Comparison of ENCODE assay signal across 13 cellular contexts in genomic region chr2:6993230-6993640, GRCh38.
DNase-seq lines count a peak whose midpoint lies in the region; ATAC-seq and TF ChIP-seq lines count a peak whose summit lies in the region.
"Had no signal": no experiment of that assay in that cellular context is flagged by ENCODE, and none has a peak within 500 bp of the region (broad histone marks: within the 10 kb centered on the region; RNA-seq: fewer than 3 reads in every experiment).

No MANE protein-coding gene starts in this region.

- no peak for TF ChIP-seq CTCF in brain microvascular endothelial cell (IDR thresholded peaks at IDR 0.05; ENCODE audit: low read depth, low read length, missing control alignments)

- no peaks in the 10 kb centered on the region for H3K27me3 ChIP-seq in brain microvascular endothelial cell (replicated peaks)

- no peaks in the 10 kb centered on the region for H3K4me1 Mint-ChIP-seq in activated T-cell treated with anti-CD3 and anti-CD28 coated beads, Interleukin-2, amount 50 U/mL, for 72 hours (ENCODE audit: low read depth)

- DNase-seq in left lobe of liver (ENCODE audit: low spot score) = no peak
- DNase-seq in brain microvascular endothelial cell = no peak
- DNase-seq in activated T-cell treated with anti-CD3 and anti-CD28 coated beads, Interleukin-2, amount 50 U/mL, for 72 hours = no peak
- DNase-seq: activated CD4-positive, CD25-positive, alpha-beta regulatory T cell treated with anti-CD3 and anti-CD28 coated beads, Interleukin-2, amount 50 U/mL, for 72 hours; CD8-positive, alpha-beta memory T cell; Karpas-422; stimulated activated CD4-positive, alpha-beta T cell treated with anti-CD3 and anti-CD28 coated beads, Interleukin-2, amount 100 ng/mL, for 48 hours; stimulated activated naive CD8-positive, alpha-beta T cell treated with anti-CD3 and anti-CD28 coated beads, Interleukin-15, amount 100 ng/mL, for 72 hours had no signal

- H3K9me3 Mint-ChIP-seq in activated T-cell treated with anti-CD3 and anti-CD28 coated beads, Interleukin-2, amount 50 U/mL, for 72 hours = peaks cover 5 to 6% of the 10 kb centered on the region in 2 donors

- H3K27me3 Mint-ChIP-seq in activated T-cell treated with anti-CD3 and anti-CD28 coated beads, Interleukin-2, amount 50 U/mL, for 72 hours (ENCODE audit: low read depth) = no peaks in the 10 kb centered on the region
- H3K27me3 Mint-ChIP-seq: CD8-positive, alpha-beta memory T cell; stimulated activated naive CD8-positive, alpha-beta T cell treated with anti-CD3 and anti-CD28 coated beads, Interleukin-15, amount 100 ng/mL, for 72 hours had no signal

- no peaks in the 10 kb centered on the region for H3K36me3 ChIP-seq in brain microvascular endothelial cell (replicated peaks)

- peak overlapping the region; percentile 92 for H3K27ac ChIP-seq in cingulate gyrus (ENCODE audit: low read depth, low read length)
- H3K27ac ChIP-seq in skin epidermis = peak overlapping the region in 14 of 21 experiments; percentile 2 to 65 (median 40)
- H3K27ac ChIP-seq in brain microvascular endothelial cell = no peak overlapping the region

- no peak overlapping the region for H3K27ac Mint-ChIP-seq in activated T-cell treated with anti-CD3 and anti-CD28 coated beads, Interleukin-2, amount 50 U/mL, for 72 hours
- H3K27ac Mint-ChIP-seq: stimulated activated naive CD8-positive, alpha-beta T cell treated with anti-CD3 and anti-CD28 coated beads, Interleukin-15, amount 100 ng/mL, for 72 hours had no signal

- ATAC-seq in left lobe of liver (peak; percentile 71), GM19328 (IDR thresholded peaks at IDR 0.05; ENCODE audit: unreplicated experiment) (no peak), GM21528 (IDR thresholded peaks at IDR 0.05; ENCODE audit: low FRiP score, unreplicated experiment) (no peak)
- ATAC-seq in activated T-cell treated with anti-CD3 and anti-CD28 coated beads, Interleukin-2, amount 50 U/mL, for 72 hours (replicated peaks in 1 of 2) = no peak
- ATAC-seq: stimulated activated naive CD8-positive, alpha-beta T cell treated with anti-CD3 and anti-CD28 coated beads, Interleukin-15, amount 100 ng/mL, for 72 hours had no signal

- H3K4me3 Mint-ChIP-seq in activated T-cell treated with anti-CD3 and anti-CD28 coated beads, Interleukin-2, amount 50 U/mL, for 72 hours = no peak overlapping the region
- H3K4me3 Mint-ChIP-seq: CD8-positive, alpha-beta memory T cell; stimulated activated naive CD8-positive, alpha-beta T cell treated with anti-CD3 and anti-CD28 coated beads, Interleukin-15, amount 100 ng/mL, for 72 hours had no signal

- H3K36me3 Mint-ChIP-seq in activated T-cell treated with anti-CD3 and anti-CD28 coated beads, Interleukin-2, amount 50 U/mL, for 72 hours (ENCODE audit: insufficient read depth in 2 of 2) = peaks cover 8 to 28% of the 10 kb centered on the region in 2 donors

- H3K4me3 ChIP-seq in skin epidermis (no peak overlapping the region), brain microvascular endothelial cell (ENCODE audit: low read depth, low read length) (no peak overlapping the region)

- in situ Hi-C loops in brain microvascular endothelial cell (cut with HindIII; ENCODE audit: low pct_ligation_motif_present, low sequenced_read_pairs) = no loop called here

TF ChIP-seq in PFSK-1, 5 proteins besides CTCF, POLR2A, EP300 and RAD21:
- TF ChIP-seq REST (IDR thresholded peaks at IDR 0.05; ENCODE audit: insufficient read depth in 1 of 2, low read depth in 2 of 2, low read length in 2 of 2) (no peak), FOXP2 (optimal IDR thresholded peaks at IDR 0.05; ENCODE audit: borderline replicate concordance, extremely low read depth, extremely low read length, insufficient read depth) (peak; percentile 90)
